ENCODE assay signal across 8 cellular contexts in genomic region chr20:25056601-25057233, GRCh38. TPM values are rescaled to one million over a fixed set of nuclear protein-coding genes. Genes with fewer than 3 reads are reported as not detected.
A peak's percentile ranks its signal among the peaks of the same experiment; 100 is the strongest.
DNase-seq lines count a peak whose midpoint lies in the region; ATAC-seq and TF ChIP-seq lines count a peak whose summit lies in the region.

No MANE protein-coding gene starts in this region.

- H3K27ac Mint-ChIP-seq in dendritic cell treated with granulocyte-macrophage colony-stimulating factor and Interleukin-4, amounts not matched to agents 40 ng/mL and 50 ng/mL, for 4 days = peak overlapping the region; percentile 84
- peak overlapping the region; percentile 90 for H3K27ac Mint-ChIP-seq in natural killer cell

- peaks cover 4% of the 10 kb centered on the region for H3K36me3 Mint-ChIP-seq in dendritic cell treated with granulocyte-macrophage colony-stimulating factor and Interleukin-4, amounts not matched to agents 40 ng/mL and 50 ng/mL, for 4 days (ENCODE audit: low read depth)
- no peaks in the 10 kb centered on the region for H3K36me3 Mint-ChIP-seq in natural killer cell

- H3K9me3 Mint-ChIP-seq in dendritic cell treated with granulocyte-macrophage colony-stimulating factor and Interleukin-4, amounts not matched to agents 40 ng/mL and 50 ng/mL, for 4 days = no peaks in the 10 kb centered on the region
- no peaks in the 10 kb centered on the region for H3K9me3 Mint-ChIP-seq in natural killer cell

- DNase-seq in GM19240 (ENCODE audit: insufficient read length, low spot score) = peak; percentile 26
- DNase-seq in HL-60 (ENCODE audit: low read depth in 1 of 2, low spot score in 1 of 2) = no peak
- DNase-seq in natural killer cell = no peak
- DNase-seq in GM20000 (ENCODE audit: low spot score) = no peak
- no peak for DNase-seq in effector CD8-positive, alpha-beta T cell (lab: John Stamatoyannopoulos, UW)
- no peak for DNase-seq in hypothalamus (lab: John Stamatoyannopoulos, UW)
- no peak for DNase-seq in stimulated activated CD4-positive, alpha-beta T cell treated with anti-CD3 and anti-CD28 coated beads, Interleukin-15, amount 100 ng/mL, for 24 hours

- intact Hi-C loops in dendritic cell treated with granulocyte-macrophage colony-stimulating factor and Interleukin-4, amounts not matched to agents 40 ng/mL and 50 ng/mL, for 4 days (cut with micrococcal nuclease) = loop anchor here (10.0 kb wide), 1 partner anchor 638 kb away; the partner anchor contains the start of gene ZNF337
- intact Hi-C loops in natural killer cell (cut with micrococcal nuclease) = loop anchor here (1.0 to 5.0 kb wide), 4 partner anchors 64 to 336 kb away; partner anchors contain the start of genes ABHD12, APMAP and CST7

- peak overlapping the region; percentile 80 for H3K4me3 Mint-ChIP-seq in dendritic cell treated with granulocyte-macrophage colony-stimulating factor and Interleukin-4, amounts not matched to agents 40 ng/mL and 50 ng/mL, for 4 days
- H3K4me3 Mint-ChIP-seq in natural killer cell = peak overlapping the region; percentile 86

- peak in 1 of 3 donors; percentile 0 for ATAC-seq in natural killer cell

- peaks cover 13% of the 10 kb centered on the region for H3K27me3 Mint-ChIP-seq in dendritic cell treated with granulocyte-macrophage colony-stimulating factor and Interleukin-4, amounts not matched to agents 40 ng/mL and 50 ng/mL, for 4 days
- H3K27me3 Mint-ChIP-seq in natural killer cell (ENCODE audit: low read depth in 2 of 2) = no peaks in the 10 kb centered on the region

- H3K4me3 ChIP-seq in HL-60 (replicated peaks; ENCODE audit: insufficient read depth, low read length) = peak overlapping the region; percentile 50

- peak overlapping the region; percentile 80 for H3K27ac ChIP-seq in HL-60 (replicated peaks)

- H3K27me3 ChIP-seq in HL-60 (ENCODE audit: insufficient read depth, poor library complexity, severe bottlenecking) = no peaks in the 10 kb centered on the region

- peaks cover 52% of the 10 kb centered on the region for H3K4me1 Mint-ChIP-seq in dendritic cell treated with granulocyte-macrophage colony-stimulating factor and Interleukin-4, amounts not matched to agents 40 ng/mL and 50 ng/mL, for 4 days (ENCODE audit: low read depth)
- H3K4me1 Mint-ChIP-seq in natural killer cell = peaks cover 39 to 40% of the 10 kb centered on the region in 2 donors

- TF ChIP-seq CTCF in HL-60 (IDR thresholded peaks at IDR 0.05; ENCODE audit: insufficient read depth, low read length) (no peak), natural killer cell (IDR thresholded peaks at IDR 0.05) (no peak), GM20000 (IDR thresholded peaks at IDR 0.05; ENCODE audit: extremely low read depth, missing control alignments) (no peak)

RNA-seq across cellular contexts. Expression of gene ACSS1, which starts 1.2 kb away (rescaled TPM):
- total RNA-seq in natural killer cell = 10 to 100 TPM; 46.3 to 67.4 (median 57.4) TPM

RNA-seq across cellular contexts. Expression of gene VSX1, which starts 25.2 kb away (rescaled TPM):
- total RNA-seq in natural killer cell = not detected
